Comparison of ENCODE assay signal across 2 cellular contexts in the genomic region with DNA sequence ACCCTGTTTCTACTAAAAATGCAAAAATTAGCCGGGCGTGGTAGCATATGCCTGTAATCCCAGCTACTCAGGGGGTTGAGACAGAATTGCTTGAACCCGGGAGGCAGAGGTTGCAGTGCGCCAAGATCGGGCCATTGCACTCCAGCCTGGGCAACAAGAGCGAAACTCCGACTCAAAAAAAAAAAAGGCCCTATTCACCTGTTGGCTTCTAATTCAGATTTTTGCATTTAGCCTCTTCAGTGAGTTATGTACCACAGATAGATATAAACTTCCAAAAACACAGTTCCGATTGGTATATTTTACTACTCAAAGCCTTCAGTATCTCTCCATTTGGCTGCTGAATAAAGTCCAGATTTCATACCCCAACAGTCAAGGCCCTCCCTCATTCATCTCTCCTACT.
TF ChIP-seq lines count a peak whose summit lies in the region.

No MANE protein-coding gene starts in this region.

TF ChIP-seq in HEK293, 187 proteins besides CTCF, POLR2A, EP300 and RAD21:
- TF ChIP-seq KLF16 (tag by site-specific recombination; IDR thresholded peaks at IDR 0.05) (no peak), ZNF24 (tag by site-specific recombination; IDR thresholded peaks at IDR 0.05) (no peak), ZNF350 (tag by site-specific recombination; IDR thresholded peaks at IDR 0.05) (no peak), ZNF341 (tag by site-specific recombination; IDR thresholded peaks at IDR 0.05; ENCODE audit: low read depth) (peak; percentile 70; the same call in 1 of the 2 replicates), ZNF202 (tag by site-specific recombination; IDR thresholded peaks at IDR 0.05; ENCODE audit: borderline replicate concordance) (no peak), ZSCAN23 (tag by site-specific recombination; IDR thresholded peaks at IDR 0.05) (no peak), ZNF560 (tag by site-specific recombination; IDR thresholded peaks at IDR 0.05; ENCODE audit: borderline replicate concordance) (no peak), SCRT2 (tag by site-specific recombination; IDR thresholded peaks at IDR 0.05) (peak; percentile 79), ZNF473 (tag by site-specific recombination; IDR thresholded peaks at IDR 0.05) (no peak), SCRT1 (tag by site-specific recombination; IDR thresholded peaks at IDR 0.05; ENCODE audit: borderline replicate concordance) (peak; percentile 53)
TF ChIP-seq in HEK293: peak in this region for 3.

TF ChIP-seq in GM12878, 131 proteins besides CTCF, POLR2A, EP300 and RAD21:
- TF ChIP-seq RB1 (IDR thresholded peaks at IDR 0.05; ENCODE audit: borderline replicate concordance), result no peak
- TF ChIP-seq KLF5 (IDR thresholded peaks at IDR 0.05; ENCODE audit: partially characterized antibody), result no peak
- no peak for TF ChIP-seq SUPT20H (IDR thresholded peaks at IDR 0.05; ENCODE audit: borderline replicate concordance, control insufficient read depth, low read depth, low read length)
- TF ChIP-seq SRF (IDR thresholded peaks at IDR 0.05; ENCODE audit: low read depth in 2 of 2, low read length in 2 of 2), result no peak
- TF ChIP-seq MTA2 (IDR thresholded peaks at IDR 0.05; ENCODE audit: low read depth), result no peak
- TF ChIP-seq CBX5 (IDR thresholded peaks at IDR 0.05; ENCODE audit: low read depth), result no peak
- TF ChIP-seq ZNF217 (IDR thresholded peaks at IDR 0.05), result no peak
- TF ChIP-seq, protein P1, sequence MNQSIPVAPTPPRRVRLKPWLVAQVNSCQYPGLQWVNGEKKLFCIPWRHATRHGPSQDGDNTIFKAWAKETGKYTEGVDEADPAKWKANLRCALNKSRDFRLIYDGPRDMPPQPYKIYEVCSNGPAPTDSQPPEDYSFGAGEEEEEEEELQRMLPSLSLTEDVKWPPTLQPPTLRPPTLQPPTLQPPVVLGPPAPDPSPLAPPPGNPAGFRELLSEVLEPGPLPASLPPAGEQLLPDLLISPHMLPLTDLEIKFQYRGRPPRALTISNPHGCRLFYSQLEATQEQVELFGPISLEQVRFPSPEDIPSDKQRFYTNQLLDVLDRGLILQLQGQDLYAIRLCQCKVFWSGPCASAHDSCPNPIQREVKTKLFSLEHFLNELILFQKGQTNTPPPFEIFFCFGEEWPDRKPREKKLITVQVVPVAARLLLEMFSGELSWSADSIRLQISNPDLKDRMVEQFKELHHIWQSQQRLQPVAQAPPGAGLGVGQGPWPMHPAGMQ (IDR thresholded peaks at IDR 0.05; ENCODE audit: borderline replicate concordance), result no peak
- no peak for TF ChIP-seq CHD2 (IDR thresholded peaks at IDR 0.05; ENCODE audit: borderline replicate concordance, low read depth, low read length)
- TF ChIP-seq RBBP5 (conservative IDR thresholded peaks at IDR 0.05), result no peak
- TF ChIP-seq NFYA (IDR thresholded peaks at IDR 0.05; ENCODE audit: borderline replicate concordance, low read depth, low read length), result no peak
- no peak for TF ChIP-seq NR2C2 (IDR thresholded peaks at IDR 0.05; ENCODE audit: borderline replicate concordance, control insufficient read depth, insufficient read length, low read depth)
- TF ChIP-seq ATF7 (IDR thresholded peaks at IDR 0.05; ENCODE audit: low read depth), result no peak
- TF ChIP-seq NR2F1 (conservative IDR thresholded peaks at IDR 0.05), result no peak
- no peak for TF ChIP-seq BACH1 (IDR thresholded peaks at IDR 0.05; ENCODE audit: borderline replicate concordance)
- TF ChIP-seq, protein P2, sequence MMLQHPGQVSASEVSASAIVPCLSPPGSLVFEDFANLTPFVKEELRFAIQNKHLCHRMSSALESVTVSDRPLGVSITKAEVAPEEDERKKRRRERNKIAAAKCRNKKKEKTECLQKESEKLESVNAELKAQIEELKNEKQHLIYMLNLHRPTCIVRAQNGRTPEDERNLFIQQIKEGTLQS (IDR thresholded peaks at IDR 0.05; ENCODE audit: borderline replicate concordance, extremely low read depth, low read depth, low read length), result no peak
- TF ChIP-seq PAX8 (IDR thresholded peaks at IDR 0.05), result no peak
